In the genomic region with DNA sequence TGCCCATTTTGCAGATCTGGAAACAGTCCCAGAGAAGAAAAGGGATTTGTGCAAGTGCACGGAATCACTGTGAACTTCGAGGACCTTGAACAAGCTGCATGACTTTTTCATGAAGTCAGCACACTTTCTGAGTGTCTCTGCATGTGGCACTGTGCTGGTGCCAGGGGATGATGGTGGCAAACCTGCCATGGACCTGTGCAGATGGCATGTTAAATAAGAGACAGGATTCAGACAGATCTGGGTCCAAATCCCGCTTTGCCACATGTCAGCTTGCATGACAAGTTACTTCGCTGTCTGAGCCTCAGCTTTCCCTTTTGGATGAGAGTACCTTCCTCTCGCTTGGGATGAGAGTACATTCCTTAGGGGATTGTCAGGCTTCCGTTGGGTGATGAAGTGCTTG, we compare ENCODE assay signal across 17 cellular contexts. TPM values are rescaled to one million over a fixed set of nuclear protein-coding genes. Genes with fewer than 3 reads are reported as not detected.
DNase-seq lines count a peak whose midpoint lies in the region; ATAC-seq, FAIRE-seq and TF ChIP-seq lines count a peak whose summit lies in the region.
"Had no signal": no experiment of that assay in that cellular context is flagged by ENCODE, and none has a peak within 500 bp of the region (broad histone marks: within the 10 kb centered on the region; RNA-seq: fewer than 3 reads in every experiment).

No MANE protein-coding gene starts in this region.

- H2BK120ac ChIP-seq in H1 (replicated peaks; ENCODE audit: low read depth, low read length), result no peak overlapping the region
- H2BK120ac ChIP-seq in neuronal stem cell (ENCODE audit: low read depth, low read length), result no peak overlapping the region

- no peak for TF ChIP-seq CTCF in CD4-positive, alpha-beta T cell (IDR thresholded peaks at IDR 0.05)
- TF ChIP-seq CTCF in H1 (IDR thresholded peaks at IDR 0.05; ENCODE audit: control extremely low read depth in 1 of 3, insufficient read depth in 1 of 3, low read depth in 1 of 3, low read length in 3 of 3), result no peak

- H3K9ac ChIP-seq in H1 (replicated peaks in 1 of 4; ENCODE audit: extremely low read depth in 1 of 4, low read depth in 3 of 4, low read length in 3 of 4) (no peak overlapping the region), neuronal stem cell (ENCODE audit: low read depth, low read length, poor library complexity) (no peak overlapping the region)
- H3K9ac ChIP-seq: BLaER1 treated with 17β-estradiol and CSF1 and Interleukin-3, amounts not matched to agents 10 nM and 100 nM; SK-N-SH had no signal

- no peak overlapping the region for H2BK15ac ChIP-seq in H1 (ENCODE audit: low read length)
- no peak overlapping the region for H2BK15ac ChIP-seq in neuronal stem cell (ENCODE audit: low read length)

- no peak overlapping the region for H3K4me3 Mint-ChIP-seq in CD4-positive, alpha-beta T cell

- no peak overlapping the region for H3K4ac ChIP-seq in H1 (replicated peaks; ENCODE audit: insufficient read length, low read depth, low read length)
- no peak overlapping the region for H3K4ac ChIP-seq in neuronal stem cell (ENCODE audit: low read length)

- no peaks in the 10 kb centered on the region for H3K27me3 Mint-ChIP-seq in CD4-positive, alpha-beta T cell

- H3K18ac ChIP-seq in H1 (ENCODE audit: extremely low read depth, low read length) (no peak overlapping the region), neuronal stem cell (ENCODE audit: low read length) (no peak overlapping the region)

- H3K36me3 Mint-ChIP-seq in CD4-positive, alpha-beta T cell (ENCODE audit: low read depth), result peaks cover 44% of the 10 kb centered on the region

- no peak for TF ChIP-seq POLR2A in H1 (IDR thresholded peaks at IDR 0.05; ENCODE audit: control extremely low read depth in 1 of 2, low read depth in 2 of 2, low read length in 2 of 2)

- peaks cover 2% of the 10 kb centered on the region; the same call in 1 of the 2 replicates for H3K23me2 ChIP-seq in H1 (ENCODE audit: low read depth, low read length)

- H4K8ac ChIP-seq in H1 (ENCODE audit: extremely low read depth, insufficient read depth, low read length), result no peak overlapping the region
- H4K8ac ChIP-seq in neuronal stem cell (ENCODE audit: low read depth, low read length), result peak overlapping the region; percentile 19

- DNase-seq in CD4-positive, alpha-beta T cell, result no peak
- no peak for DNase-seq in HTR-8/SVneo (ENCODE audit: insufficient read length, low spot score)
- DNase-seq in H1 (ENCODE audit: low read depth in 1 of 2, low spot score in 2 of 2), result no peak
- DNase-seq in neuronal stem cell (ENCODE audit: low spot score), result no peak
- DNase-seq: DMS79 treated with DMSO at 0.1 percent for 48 hours, KG1, MV-4-11, NCI-H1694 treated with DMSO at 0.1 percent for 48 hours, SHP77 treated with DMSO at 0.1 percent for 48 hours, SK-N-SH had no signal

- H3K4me3 ChIP-seq in H1 (ENCODE audit: extremely low read depth in 1 of 4, insufficient read depth in 2 of 4, low read depth in 3 of 4, low read length in 4 of 4), result no peak overlapping the region
- H3K4me3 ChIP-seq in neuronal stem cell (ENCODE audit: low read length in 2 of 2), result no peak overlapping the region
- H3K4me3 ChIP-seq: A549; BLaER1 treated with 17β-estradiol and CSF1 and Interleukin-3, amounts not matched to agents 10 nM and 100 nM had no signal

- POLR2A ChIA-PET in CD4-positive, alpha-beta T cell (lab: Charles Lee), result interaction anchor here (0.8 kb wide), 1 partner anchor 68 kb away, joined by 3 read pairs; no protein-coding TSS in a partner anchor
- POLR2A ChIA-PET in H1 (lab: Charles Lee; ENCODE audit: partially characterized antibody), result interaction anchor here (1.1 kb wide), 1 partner anchor 955 kb away, joined by 3 read pairs; no protein-coding TSS in a partner anchor

- H2BK12ac ChIP-seq in H1 (ENCODE audit: low read depth, low read length), result no peak overlapping the region
- H2BK12ac ChIP-seq in neuronal stem cell (ENCODE audit: low read length), result no peak overlapping the region

- no peaks in the 10 kb centered on the region for H3K79me1 ChIP-seq in H1 (ENCODE audit: low read depth, low read length)
- peaks cover 2% of the 10 kb centered on the region for H3K79me1 ChIP-seq in neuronal stem cell (ENCODE audit: low read depth, low read length)

- peak overlapping the region; percentile 33 for H3K27ac Mint-ChIP-seq in CD4-positive, alpha-beta T cell

- H3K4me2 ChIP-seq in H1 (ENCODE audit: insufficient read depth in 1 of 2, low read depth in 2 of 2, low read length in 2 of 2) (no peak overlapping the region), neuronal stem cell (ENCODE audit: insufficient read depth, low read length, poor library complexity, severe bottlenecking) (no peak overlapping the region)
- H3K4me2 ChIP-seq: A549; BLaER1 treated with 17β-estradiol and CSF1 and Interleukin-3, amounts not matched to agents 10 nM and 100 nM; SK-N-SH had no signal

- H2BK5ac ChIP-seq in H1 (ENCODE audit: low read depth, low read length) (no peak overlapping the region), neuronal stem cell (ENCODE audit: low read length) (no peak overlapping the region)

- TF ChIP-seq EP300 in H1 (IDR thresholded peaks at IDR 0.05; ENCODE audit: borderline replicate concordance in 1 of 2, low read depth in 2 of 2, low read length in 2 of 2), result no peak

- H2BK20ac ChIP-seq in H1 (ENCODE audit: low read length), result no peak overlapping the region

- H3K27ac ChIP-seq in CD4-positive, alpha-beta T cell (ENCODE audit: low read depth, low read length), result no peak overlapping the region
- H3K27ac ChIP-seq in H1 (ENCODE audit: low read depth, low read length) (no peak overlapping the region), neuronal stem cell (replicated peaks; ENCODE audit: low read length) (no peak overlapping the region)
- H3K27ac ChIP-seq: A549; BLaER1 treated with 17β-estradiol and CSF1 and Interleukin-3, amounts not matched to agents 10 nM and 100 nM had no signal

- H3K4me1 ChIP-seq in H1 (replicated peaks in 1 of 4; ENCODE audit: control insufficient read depth in 3 of 4, insufficient read depth in 4 of 4, low read length in 3 of 4), result no peaks in the 10 kb centered on the region
- H3K4me1 ChIP-seq in neuronal stem cell (ENCODE audit: control insufficient read depth in 2 of 2, insufficient read depth in 1 of 2, low read depth in 1 of 2, low read length in 2 of 2), result peaks cover 0 to 8% of the 10 kb centered on the region in 2 donors
- H3K4me1 ChIP-seq: A549 had no signal

- H3K4me1 Mint-ChIP-seq in CD4-positive, alpha-beta T cell (ENCODE audit: low read depth), result peaks cover 14% of the 10 kb centered on the region

- H3K9me3 ChIP-seq in CD4-positive, alpha-beta T cell (ENCODE audit: control insufficient read depth, low read length), result no peaks in the 10 kb centered on the region
- H3K9me3 ChIP-seq in H1 (ENCODE audit: insufficient read depth in 2 of 2, low read depth in 1 of 2, low read length in 1 of 2), result no peaks in the 10 kb centered on the region
- H3K9me3 ChIP-seq in neuronal stem cell (replicated peaks in 1 of 2; ENCODE audit: control insufficient read depth in 2 of 2, insufficient read depth in 1 of 2, low read depth in 1 of 2, low read length in 2 of 2), result peaks cover 0 to 1% of the 10 kb centered on the region in 2 donors
- H3K9me3 ChIP-seq: A549; BLaER1 treated with 17β-estradiol and CSF1 and Interleukin-3, amounts not matched to agents 10 nM and 100 nM; SK-N-SH had no signal

- H4K91ac ChIP-seq in H1 (replicated peaks; ENCODE audit: insufficient read length, low read length) (no peak overlapping the region), neuronal stem cell (ENCODE audit: low read depth, low read length, poor library complexity) (no peak overlapping the region)

- no peaks in the 10 kb centered on the region for H3K9me3 Mint-ChIP-seq in CD4-positive, alpha-beta T cell

- TF ChIP-seq RAD21 in H1 (IDR thresholded peaks at IDR 0.05 in 1 of 2, conservative IDR thresholded peaks at IDR 0.05 in 1 of 2; ENCODE audit: low read depth in 2 of 2, low read length in 2 of 2), result no peak

- H4K20me1 ChIP-seq in H1 (replicated peaks in 1 of 2; ENCODE audit: control insufficient read depth in 1 of 2, insufficient read depth in 2 of 2, low read length in 2 of 2), result no peaks in the 10 kb centered on the region

- FAIRE-seq in HTR-8/SVneo (lab: Jason Lieb, UNC), result peak; percentile 55
- FAIRE-seq in H1 (lab: Jason Lieb, UNC), result no peak
- FAIRE-seq: A549 had no signal

- no peaks in the 10 kb centered on the region for H3K79me2 ChIP-seq in H1 (ENCODE audit: control insufficient read depth in 1 of 2, insufficient read depth in 2 of 2, low read length in 2 of 2)

- H3K56ac ChIP-seq in H1 (replicated peaks; ENCODE audit: insufficient read length, low read depth, low read length), result peak overlapping the region; percentile 46

- H3K23ac ChIP-seq in H1 (ENCODE audit: insufficient read length), result no peak overlapping the region
- no peak overlapping the region for H3K23ac ChIP-seq in neuronal stem cell (ENCODE audit: low read depth, low read length, poor library complexity)

- H3K36me3 ChIP-seq in H1 (ENCODE audit: control insufficient read depth in 2 of 4, insufficient read depth in 4 of 4, low read length in 3 of 4) (no peaks in the 10 kb centered on the region), neuronal stem cell (replicated peaks in 1 of 2; ENCODE audit: control insufficient read depth in 2 of 2, insufficient read depth in 2 of 2, low read length in 2 of 2) (no peaks in the 10 kb centered on the region)
- H3K36me3 ChIP-seq: BLaER1 treated with 17β-estradiol and CSF1 and Interleukin-3, amounts not matched to agents 10 nM and 100 nM had no signal

- 88% methylated on average over 6 of the region's 6 CpGs; no CpG with 5 or more reads in 1 of the 2 experiments for whole genome bisulfite sequencing in H1 (ENCODE audit: extremely low coverage in 1 of 2, insufficient coverage in 1 of 2, insufficient read length in 1 of 2, insufficient replicate concordance in 2 of 2, low coverage in 1 of 2, low lambda C conversion rate in 2 of 2, missing lambda C conversion rate in 1 of 2), 2 experiments
- no CpG with 5 or more reads among the region's 6 CpGs for WGBS in neuronal stem cell (ENCODE audit: extremely low coverage in 2 of 2, insufficient read length in 2 of 2, insufficient replicate concordance in 1 of 2), 2 donors

- H4K5ac ChIP-seq in H1 (ENCODE audit: insufficient read length, low read depth, low read length), result no peak overlapping the region

- H3K27me3 ChIP-seq in CD4-positive, alpha-beta T cell (ENCODE audit: control insufficient read depth, insufficient read depth, low read length), result no peaks in the 10 kb centered on the region
- H3K27me3 ChIP-seq in H1 (replicated peaks in 1 of 4; ENCODE audit: control insufficient read depth in 3 of 4, extremely low read depth in 1 of 4, insufficient read depth in 3 of 4, low read length in 3 of 4), result no peaks in the 10 kb centered on the region
- peaks cover 0 to 9% (median 0%) of the 10 kb centered on the region in 3 experiments for H3K27me3 ChIP-seq in neuronal stem cell (ENCODE audit: control insufficient read depth in 3 of 3, insufficient read depth in 3 of 3, low read depth in 1 of 3, low read length in 3 of 3)

- H2AFZ ChIP-seq in H1 (ENCODE audit: low read length) (no peak overlapping the region), neuronal stem cell (ENCODE audit: low read length) (no peak overlapping the region)

- CTCF ChIA-PET in CD4-positive, alpha-beta T cell (lab: Charles Lee), result interaction anchor here (1.4 to 2.6 kb wide), 2 partner anchors 17 to 103 kb away, joined by 6 to 8 read pairs; no protein-coding TSS in a partner anchor
- CTCF ChIA-PET in H1 (lab: Charles Lee; ENCODE audit: partially characterized antibody), result interaction anchor here (0.5 to 3.1 kb wide), 4 partner anchors 17 to 234 kb away, joined by 3 to 15 read pairs (median 3); no protein-coding TSS in a partner anchor

- H2AK5ac ChIP-seq in H1 (ENCODE audit: low read depth, low read length) (no peak overlapping the region), neuronal stem cell (ENCODE audit: low read depth, low read length) (no peak overlapping the region)

- no peak for ATAC-seq in CD4-positive, alpha-beta T cell (ENCODE audit: poor library complexity)
- no peak for ATAC-seq in GM18867 (IDR thresholded peaks at IDR 0.05; ENCODE audit: unreplicated experiment)
- ATAC-seq in HG03045 (IDR thresholded peaks at IDR 0.05; ENCODE audit: unreplicated experiment), result no peak
- no peak for ATAC-seq in HG03469 (IDR thresholded peaks at IDR 0.05; ENCODE audit: unreplicated experiment)
- ATAC-seq: A549, HCT116 had no signal

- intact Hi-C loops in CD4-positive, alpha-beta T cell (cut with DNase I, micrococcal nuclease), result no loop called here

- no peak overlapping the region for H3K14ac ChIP-seq in H1 (ENCODE audit: insufficient read length)
- no peak overlapping the region for H3K14ac ChIP-seq in neuronal stem cell (ENCODE audit: low read length)

RNA-seq across cellular contexts. Expression of gene ZNF831, which starts 26.9 kb away (rescaled TPM):
- 10 to 100 TPM; 24.9 to 25.9 TPM for total RNA-seq in CD4-positive, alpha-beta T cell
- not detected in 2 replicates for total RNA-seq in H1 (2021; fragmentation: NEBNext Ultra II Directional; extraction: Animal tissue kit (Norgen Biotek cat#: 25700))
- under 0.01 TPM in 1 of 2 replicates, not detected in the other for polyA plus RNA-seq in H1 (2011; rRNA removed)
- not detected for polyA plus RNA-seq in H1 (2011; cell fraction: cytosol; rRNA removed)
- polyA plus RNA-seq in H1 (2011; cell fraction: nucleus; rRNA removed), result not detected
- polyA plus RNA-seq in H1 (2012, experiment 1 of 2), result not detected in 4 replicates
- not detected for polyA plus RNA-seq in H1 (2012, experiment 2 of 2)
- under 0.01 TPM for polyA plus RNA-seq in H1 (2013, experiment 1 of 2)
- under 0.01 TPM for polyA plus RNA-seq in H1 (2013, experiment 2 of 2)
- not detected in 2 replicates for polyA minus RNA-seq in H1 (2011; rRNA and poly(A)+ RNA removed)
- not detected for polyA minus RNA-seq in H1 (2011; cell fraction: cytosol; rRNA and poly(A)+ RNA removed)
- not detected for polyA minus RNA-seq in H1 (2011; cell fraction: nucleus; rRNA and poly(A)+ RNA removed)
- not detected for polyA plus RNA-seq in neuronal stem cell (2013, experiment 1 of 2)
- polyA plus RNA-seq in neuronal stem cell (2013, experiment 2 of 2), result not detected
- total RNA-seq: RPMI7951 had no signal
- polyA plus RNA-seq: A549, SK-N-SH had no signal

Comparison
In these comparisons a context has a peak if more than half of its experiments do, and no peak if none do; other contexts are left out.
1. RNA of gene ZNF831, which starts 26.9 kb away (total RNA-seq): 24.9 to 25.9 TPM in CD4-positive, alpha-beta T cell; not detected in H1; every median in the first group is over 10 times any median in the second.